10 cellular contexts compared by ENCODE assay signal in the genomic region with DNA sequence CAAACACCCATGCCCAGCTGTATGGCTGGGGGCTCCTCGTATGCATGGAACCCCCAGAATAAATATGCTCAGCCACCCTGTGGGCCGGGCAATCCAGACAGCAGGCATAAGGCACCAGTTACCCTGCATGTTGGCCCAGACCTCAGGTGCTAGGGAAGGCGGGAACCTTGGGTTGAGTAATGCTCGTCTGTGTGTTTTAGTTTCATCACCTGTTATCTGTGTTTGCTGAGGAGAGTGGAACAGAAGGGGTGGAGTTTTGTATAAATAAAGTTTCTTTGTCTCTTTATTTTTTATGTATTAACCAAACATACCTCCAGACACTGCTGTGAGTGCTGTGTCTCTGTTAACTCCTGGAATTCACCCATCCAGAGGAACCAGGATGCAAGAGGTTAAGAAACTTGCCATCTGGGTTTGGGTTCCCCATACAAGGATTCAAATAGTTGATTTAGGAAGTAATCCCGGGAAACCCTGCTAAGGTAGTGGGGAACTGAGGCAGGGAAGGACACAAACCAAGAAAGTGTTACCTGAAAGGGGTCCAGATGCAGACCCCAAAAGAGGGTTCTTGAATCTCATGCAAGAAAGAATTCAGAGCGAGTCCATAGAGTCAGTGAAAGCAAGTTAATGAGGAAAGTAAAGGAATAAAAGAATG. TPM values are rescaled to one million over a fixed set of nuclear protein-coding genes. Genes with fewer than 3 reads are reported as not detected.
DNase-seq lines count a peak whose midpoint lies in the region; ATAC-seq and TF ChIP-seq lines count a peak whose summit lies in the region.
"Had no signal": no experiment of that assay in that cellular context is flagged by ENCODE, and none has a peak within 500 bp of the region (broad histone marks: within the 10 kb centered on the region; RNA-seq: fewer than 3 reads in every experiment).

No MANE protein-coding gene starts in this region.

- DNase-seq in activated T-cell treated with anti-CD3 and anti-CD28 coated beads, Interleukin-2, amount 50 U/mL, for 24 hours = no peak
- DNase-seq in activated T-cell treated with anti-CD3 and anti-CD28 coated beads for 4 hours (no peak), esophagus squamous epithelium (lab: John Stamatoyannopoulos, UW) (no peak), COLO829 (ENCODE audit: low spot score) (no peak), MV-4-11 (lab: John Stamatoyannopoulos, UW) (no peak), ACHN (no peak)
- DNase-seq in stimulated activated naive B cell treated with anti-CD40 and anti-IgM and Interleukin-4, amounts not matched to agents 10 μg/mL and 1 μg/mL and 100 μg/mL, for 72 hours = no peak
- DNase-seq: NCI-H526 had no signal

- H3K36me3 ChIP-seq in SU-DHL-6 (ENCODE audit: low read length) = 0 out of 2 replicates have a peak, but pooled peaks cover 7% of the 10 kb centered on the region
- H3K36me3 ChIP-seq in esophagus squamous epithelium = peaks cover 13 to 47% (median 33%) of the 10 kb centered on the region in 3 donors

- intact Hi-C loops in esophagus squamous epithelium (cut with DNase I) = loop anchor here (5.0 kb wide), 1 partner anchor 127 kb away; no protein-coding TSS in a partner anchor

- no peak for TF ChIP-seq POLR2A in esophagus squamous epithelium (IDR thresholded peaks at IDR 0.05)

- no peak overlapping the region for H3K4me2 ChIP-seq in SU-DHL-6 (ENCODE audit: low read depth, low read length, poor library complexity, severe bottlenecking)

- no peaks in the 10 kb centered on the region for H3K79me2 ChIP-seq in SU-DHL-6 (ENCODE audit: insufficient read depth, low read length)

- no peaks in the 10 kb centered on the region for H3K9me2 ChIP-seq in SU-DHL-6 (replicated peaks; ENCODE audit: insufficient read depth, low read length)

- H4K20me1 ChIP-seq in SU-DHL-6 (ENCODE audit: low read depth, low read length) = no peaks in the 10 kb centered on the region
- H4K20me1 ChIP-seq: BLaER1 had no signal

- peak overlapping the region; percentile 91 for H3K27ac Mint-ChIP-seq in activated T-cell treated with anti-CD3 and anti-CD28 coated beads, Interleukin-2, amount 50 U/mL, for 24 hours
- peak overlapping the region; percentile 84 for H3K27ac Mint-ChIP-seq in stimulated activated naive B cell treated with anti-CD40 and anti-IgM and Interleukin-4, amounts not matched to agents 10 μg/mL and 1 μg/mL and 100 μg/mL, for 72 hours

- H3K4me1 ChIP-seq in esophagus squamous epithelium = peaks cover 16 to 73% (median 42%) of the 10 kb centered on the region in 3 donors

- no peak overlapping the region for H2AFZ ChIP-seq in SU-DHL-6 (ENCODE audit: low read depth, low read length, severe bottlenecking)

- no peak for ATAC-seq in stimulated activated naive B cell treated with anti-CD40 and anti-IgM and Interleukin-4, amounts not matched to agents 10 μg/mL and 1 μg/mL and 100 μg/mL, for 72 hours (replicated peaks)

- 0 out of 2 replicates have a peak overlapping the region, but pooled peaks have one; percentile 8 for H3K27ac ChIP-seq in SU-DHL-6 (ENCODE audit: low read depth, low read length)
- H3K27ac ChIP-seq in esophagus squamous epithelium = peak overlapping the region; percentile 42 to 76 (median 72)
- H3K27ac ChIP-seq: BLaER1 had no signal

- no peak overlapping the region for H3K9ac ChIP-seq in SU-DHL-6 (ENCODE audit: low read length)
- H3K9ac ChIP-seq: BLaER1 had no signal

- 43 to 49% methylated on average over 5 to 6 of the region's 6 CpGs for WGBS in esophagus squamous epithelium, 2 donors

- H3K27me3 Mint-ChIP-seq in activated T-cell treated with anti-CD3 and anti-CD28 coated beads, Interleukin-2, amount 50 U/mL, for 24 hours = no peaks in the 10 kb centered on the region
- no peaks in the 10 kb centered on the region for H3K27me3 Mint-ChIP-seq in stimulated activated naive B cell treated with anti-CD40 and anti-IgM and Interleukin-4, amounts not matched to agents 10 μg/mL and 1 μg/mL and 100 μg/mL, for 72 hours

- TF ChIP-seq CTCF in SU-DHL-6 (IDR thresholded peaks at IDR 0.05; ENCODE audit: insufficient read depth, low read length, poor library complexity, severe bottlenecking) (no peak), esophagus squamous epithelium (IDR thresholded peaks at IDR 0.05) (no peak)

- H3K9me3 ChIP-seq in SU-DHL-6 (ENCODE audit: insufficient read depth, low read length) = no peaks in the 10 kb centered on the region
- no peaks in the 10 kb centered on the region for H3K9me3 ChIP-seq in esophagus squamous epithelium

- H3K4me1 Mint-ChIP-seq in activated T-cell treated with anti-CD3 and anti-CD28 coated beads, Interleukin-2, amount 50 U/mL, for 24 hours (ENCODE audit: low read depth) = peaks cover 79% of the 10 kb centered on the region
- H3K4me1 Mint-ChIP-seq in stimulated activated naive B cell treated with anti-CD40 and anti-IgM and Interleukin-4, amounts not matched to agents 10 μg/mL and 1 μg/mL and 100 μg/mL, for 72 hours = peaks cover 41 to 77% of the 10 kb centered on the region in 2 donors

- peaks cover 2% of the 10 kb centered on the region for H3K9me3 Mint-ChIP-seq in activated T-cell treated with anti-CD3 and anti-CD28 coated beads, Interleukin-2, amount 50 U/mL, for 24 hours
- H3K9me3 Mint-ChIP-seq in stimulated activated naive B cell treated with anti-CD40 and anti-IgM and Interleukin-4, amounts not matched to agents 10 μg/mL and 1 μg/mL and 100 μg/mL, for 72 hours = peaks cover 0 to 2% of the 10 kb centered on the region in 2 donors

- in situ Hi-C loops in ACHN (cut with HindIII; ENCODE audit: low pct_ligation_motif_present, low pct_unique_long_range_greater_than_20kb, low sequenced_read_pairs) = no loop called here

- H3K36me3 Mint-ChIP-seq in activated T-cell treated with anti-CD3 and anti-CD28 coated beads, Interleukin-2, amount 50 U/mL, for 24 hours (ENCODE audit: low read depth) = peaks cover 71% of the 10 kb centered on the region
- peaks cover 42 to 56% of the 10 kb centered on the region in 2 donors for H3K36me3 Mint-ChIP-seq in stimulated activated naive B cell treated with anti-CD40 and anti-IgM and Interleukin-4, amounts not matched to agents 10 μg/mL and 1 μg/mL and 100 μg/mL, for 72 hours

- H3F3A ChIP-seq in SU-DHL-6 (ENCODE audit: insufficient read depth) = peaks cover 34% of the 10 kb centered on the region

- peak overlapping the region; percentile 16 for H3K4me3 Mint-ChIP-seq in activated T-cell treated with anti-CD3 and anti-CD28 coated beads, Interleukin-2, amount 50 U/mL, for 24 hours
- peak overlapping the region in 1 of 2 donors; percentile 62 for H3K4me3 Mint-ChIP-seq in stimulated activated naive B cell treated with anti-CD40 and anti-IgM and Interleukin-4, amounts not matched to agents 10 μg/mL and 1 μg/mL and 100 μg/mL, for 72 hours

- no peaks in the 10 kb centered on the region for H3K27me3 ChIP-seq in SU-DHL-6 (ENCODE audit: low read length)
- H3K27me3 ChIP-seq in esophagus squamous epithelium = no peaks in the 10 kb centered on the region
- H3K27me3 ChIP-seq: BLaER1 had no signal

- H3K4me3 ChIP-seq in SU-DHL-6 (ENCODE audit: insufficient read depth, low read length, poor library complexity, severe bottlenecking) (no peak overlapping the region), esophagus squamous epithelium (no peak overlapping the region)
- H3K4me3 ChIP-seq: BLaER1 had no signal

RNA-seq across cellular contexts. Expression of gene IL21R, which starts 37.4 kb away (rescaled TPM):
- 1 to 10 TPM in 1 of 4 donors, under 1 TPM in 3; 0.23 to 1.2 (median 0.39) TPM for total RNA-seq in esophagus squamous epithelium

RNA-seq across cellular contexts. Expression of gene IL4R, which starts 50.8 kb away (rescaled TPM):
- total RNA-seq in esophagus squamous epithelium = 10 to 100 TPM; 84.9 to 97.9 (median 89.8) TPM
